In genomic region chr19:33630880-33631627, GRCh38 we compare ENCODE assay signal across 18 cellular contexts. TPM values are rescaled to one million over a fixed set of nuclear protein-coding genes. Genes with fewer than 3 reads are reported as not detected.
"Had no signal": no experiment of that assay in that cellular context is flagged by ENCODE, and none has a peak within 500 bp of the region (broad histone marks: within the 10 kb centered on the region; RNA-seq: fewer than 3 reads in every experiment).

No MANE protein-coding gene starts in this region.

- DNase-seq: activated B cell treated with CpG ODN at 0.5 μM for 24 hours; activated CD4-positive, alpha-beta T cell treated with anti-CD3 and anti-CD28 coated beads, Interleukin-2, amount 10 ng/mL, durations not matched to agents 24 days and 14 days; activated effector memory CD4-positive, alpha-beta T cell treated with anti-CD3 and anti-CD28 coated beads, Interleukin-2, amount 50 U/mL, for 16 hours; activated naive CD8-positive, alpha-beta T cell treated with anti-CD3 and anti-CD28 coated beads for 36 hours; activated T-cell treated with anti-CD3 and anti-CD28 coated beads, Interleukin-2, amount 50 U/mL, for 24 hours; mammary epithelial cell; natural killer cell; nucleus accumbens; spleen; stimulated activated CD4-positive, alpha-beta T cell treated with anti-CD3 and anti-CD28 coated beads, Interleukin-1b, Interleukin-23, amount 100 ng/mL, for 48 hours; stimulated activated naive CD4-positive, alpha-beta T cell; T-helper 17 cell had no signal

- H3K36me3 ChIP-seq: esophagus muscularis mucosa, prostate gland, right lobe of liver, spleen had no signal

- H3K4me1 ChIP-seq: esophagus muscularis mucosa, prostate gland, right lobe of liver, spleen had no signal

- H3K36me3 Mint-ChIP-seq: activated naive CD8-positive, alpha-beta T cell treated with anti-CD3 and anti-CD28 coated beads for 36 hours; natural killer cell had no signal

- ATAC-seq: left lobe of liver, natural killer cell, right lobe of liver, T-helper 17 cell had no signal

- H3K27ac ChIP-seq: esophagus muscularis mucosa, prostate gland, right lobe of liver, spleen had no signal

- H3K4me1 Mint-ChIP-seq: activated B cell treated with CpG ODN at 0.5 μM for 24 hours; activated CD4-positive, alpha-beta T cell treated with anti-CD3 and anti-CD28 coated beads, Interleukin-2, amount 10 ng/mL, durations not matched to agents 24 days and 14 days; activated naive CD8-positive, alpha-beta T cell treated with anti-CD3 and anti-CD28 coated beads for 36 hours; natural killer cell; T-helper 17 cell had no signal

- H3K9me3 ChIP-seq: esophagus muscularis mucosa, prostate gland, right lobe of liver, spleen had no signal

- H3K4me3 ChIP-seq: esophagus muscularis mucosa, prostate gland, right lobe of liver, spleen had no signal

- H3K27ac Mint-ChIP-seq: activated B cell treated with CpG ODN at 0.5 μM for 24 hours; activated CD4-positive, alpha-beta T cell treated with anti-CD3 and anti-CD28 coated beads, Interleukin-2, amount 10 ng/mL, durations not matched to agents 24 days and 14 days; activated naive CD8-positive, alpha-beta T cell treated with anti-CD3 and anti-CD28 coated beads for 36 hours; activated T-cell treated with anti-CD3 and anti-CD28 coated beads, Interleukin-2, amount 50 U/mL, for 24 hours; natural killer cell; T-helper 17 cell had no signal

- H3K4me3 Mint-ChIP-seq: activated B cell treated with CpG ODN at 0.5 μM for 24 hours; activated CD4-positive, alpha-beta T cell treated with anti-CD3 and anti-CD28 coated beads, Interleukin-2, amount 10 ng/mL, durations not matched to agents 24 days and 14 days; activated naive CD8-positive, alpha-beta T cell treated with anti-CD3 and anti-CD28 coated beads for 36 hours; activated T-cell treated with anti-CD3 and anti-CD28 coated beads, Interleukin-2, amount 50 U/mL, for 24 hours; natural killer cell; T-helper 17 cell had no signal

- H3K9me3 Mint-ChIP-seq: activated B cell treated with CpG ODN at 0.5 μM for 24 hours; activated CD4-positive, alpha-beta T cell treated with anti-CD3 and anti-CD28 coated beads, Interleukin-2, amount 10 ng/mL, durations not matched to agents 24 days and 14 days; activated naive CD8-positive, alpha-beta T cell treated with anti-CD3 and anti-CD28 coated beads for 36 hours; activated T-cell treated with anti-CD3 and anti-CD28 coated beads, Interleukin-2, amount 50 U/mL, for 24 hours; natural killer cell had no signal

RNA-seq across cellular contexts. Expression of gene CHST8, which starts 9.3 kb away (rescaled TPM):
- total RNA-seq: activated B cell treated with CpG ODN at 0.5 μM for 24 hours; activated CD4-positive, alpha-beta T cell treated with anti-CD3 and anti-CD28 coated beads, Interleukin-2, amount 10 ng/mL, durations not matched to agents 24 days and 14 days; activated CD8-positive, alpha-beta memory T cell treated with anti-CD3 and anti-CD28 coated beads for 36 hours; activated naive CD8-positive, alpha-beta T cell treated with anti-CD3 and anti-CD28 coated beads for 36 hours; fibroblast of villous mesenchyme; natural killer cell had no signal
